In genomic region chr7:132580717-132581285, GRCh38 we compare ENCODE assay signal across 8 cellular contexts. TPM values are rescaled to one million over a fixed set of nuclear protein-coding genes. Genes with fewer than 3 reads are reported as not detected.
DNase-seq lines count a peak whose midpoint lies in the region; ATAC-seq and TF ChIP-seq lines count a peak whose summit lies in the region.

No MANE protein-coding gene starts in this region.

- peaks cover 0 to 10% (median 2%) of the 10 kb centered on the region in 7 donors for H3K9me3 Mint-ChIP-seq in CD14-positive monocyte

- no peak overlapping the region for H3K27ac Mint-ChIP-seq in CD14-positive monocyte

- H3K27me3 ChIP-seq in upper lobe of right lung: peaks cover 14% of the 10 kb centered on the region

- TF ChIP-seq CTCF in CD14-positive monocyte (IDR thresholded peaks at IDR 0.05): peak; percentile 83
- TF ChIP-seq CTCF in LNCAP (IDR thresholded peaks at IDR 0.05): peak; percentile 83
- peak; percentile 80 for TF ChIP-seq CTCF in upper lobe of right lung (IDR thresholded peaks at IDR 0.05)

- no peak overlapping the region for H3K4me3 ChIP-seq in upper lobe of right lung

- H3K36me3 ChIP-seq in upper lobe of right lung: no peaks in the 10 kb centered on the region

- peak; percentile 76 for ATAC-seq in GM19395 (IDR thresholded peaks at IDR 0.05; ENCODE audit: unreplicated experiment)
- ATAC-seq in upper lobe of right lung: peak; percentile 78

- H3K4me1 Mint-ChIP-seq in CD14-positive monocyte: peaks cover 5% of the 10 kb centered on the region

- peaks cover 12% of the 10 kb centered on the region for H3K4me1 ChIP-seq in upper lobe of right lung

- no peak overlapping the region for H3K4me3 Mint-ChIP-seq in CD14-positive monocyte

- intact Hi-C loops in CD14-positive monocyte (cut with micrococcal nuclease) (loop anchor here (1.0 to 10.0 kb wide), 6 partner anchors 184 to 890 kb away; no protein-coding TSS in a partner anchor), posterior cingulate gyrus (cut with DNase I) (loop anchor here (1.0 to 10.0 kb wide), 3 partner anchors 262 to 892 kb away; no protein-coding TSS in a partner anchor), upper lobe of right lung (cut with DNase I) (no loop called here)

- H3K27ac ChIP-seq in upper lobe of right lung: no peak overlapping the region

- H3K27me3 Mint-ChIP-seq in CD14-positive monocyte (ENCODE audit: low read depth in 3 of 3): peaks cover 32 to 42% (median 41%) of the 10 kb centered on the region in 3 donors

- no peaks in the 10 kb centered on the region for H3K36me3 Mint-ChIP-seq in CD14-positive monocyte

- H3K9me3 ChIP-seq in upper lobe of right lung: no peaks in the 10 kb centered on the region

- peak; percentile 58 for DNase-seq in CD14-positive monocyte (ENCODE audit: low spot score)
- peak; percentile 85 for DNase-seq in RPMI8226
- DNase-seq in activated naive CD4-positive, alpha-beta T cell (lab: John Stamatoyannopoulos, UW): peak; percentile 17 to 48 (median 30)
- DNase-seq in glomerular endothelial cell (ENCODE audit: extremely low read depth, low read depth, low spot score): peak; percentile 63
- peak; percentile 57 to 95 (median 78) for DNase-seq in posterior cingulate gyrus
- DNase-seq in upper lobe of right lung: no peak

RNA-seq across cellular contexts. Expression of gene PLXNA4, which starts 4.5 kb away (rescaled TPM):
- not detected for polyA plus RNA-seq in CD14-positive monocyte
- 1.2 and 5.4 TPM in 2 replicates for total RNA-seq in glomerular endothelial cell
- 7.2 TPM for total RNA-seq in upper lobe of right lung
